Comparison of ENCODE assay signal across 8 cellular contexts in genomic region chr11:9573775-9574555, GRCh38. TPM values are rescaled to one million over a fixed set of nuclear protein-coding genes. Genes with fewer than 3 reads are reported as not detected.
DNase-seq lines count a peak whose midpoint lies in the region; ATAC-seq and TF ChIP-seq lines count a peak whose summit lies in the region.

No MANE protein-coding gene starts in this region.

- no peaks in the 10 kb centered on the region for H3K27me3 Mint-ChIP-seq in activated T-cell treated with anti-CD3 and anti-CD28 coated beads, Interleukin-2, amount 50 U/mL, for 4 hours (ENCODE audit: low read depth)

- H3K4me3 ChIP-seq in BLaER1: peak overlapping the region; percentile 99
- H3K4me3 ChIP-seq in cardiac muscle cell: peak overlapping the region; percentile 53

- no peak for DNase-seq in activated T-cell treated with anti-CD3 and anti-CD28 coated beads, Interleukin-2, amount 50 U/mL, for 4 hours
- peak; percentile 35 to 55 for DNase-seq in cardiac muscle cell (ENCODE audit: low read depth in 1 of 2, low spot score in 1 of 2)
- peak; percentile 71 for DNase-seq in sciatic nerve (ENCODE audit: low spot score)
- no peak for DNase-seq in MV-4-11 (lab: John Stamatoyannopoulos, UW)
- DNase-seq in RKO (ENCODE audit: low spot score): no peak

- no peaks in the 10 kb centered on the region for H3K9me3 ChIP-seq in BLaER1
- no peaks in the 10 kb centered on the region for H3K9me3 ChIP-seq in cardiac muscle cell (ENCODE audit: low read depth)

- TF ChIP-seq CTCF in cardiac muscle cell (IDR thresholded peaks at IDR 0.05; ENCODE audit: low read depth, low read length): no peak

- peak overlapping the region; percentile 97 for H3K9ac ChIP-seq in BLaER1

- peaks cover 24% of the 10 kb centered on the region for H3K36me3 ChIP-seq in BLaER1
- peaks cover 9% of the 10 kb centered on the region for H3K36me3 ChIP-seq in cardiac muscle cell

- H4K20me1 ChIP-seq in BLaER1: peaks cover 47% of the 10 kb centered on the region

- H3K36me3 Mint-ChIP-seq in activated T-cell treated with anti-CD3 and anti-CD28 coated beads, Interleukin-2, amount 50 U/mL, for 4 hours (ENCODE audit: insufficient read depth): peaks cover 22% of the 10 kb centered on the region

- H3K27me3 ChIP-seq in BLaER1 (no peaks in the 10 kb centered on the region), cardiac muscle cell (no peaks in the 10 kb centered on the region)

- peak overlapping the region; percentile 97 for H3K27ac ChIP-seq in BLaER1
- H3K27ac ChIP-seq in cardiac muscle cell: peak overlapping the region; percentile 98

- H3K4me1 Mint-ChIP-seq in activated T-cell treated with anti-CD3 and anti-CD28 coated beads, Interleukin-2, amount 50 U/mL, for 4 hours (ENCODE audit: low read depth): peaks cover 35% of the 10 kb centered on the region

- H3K4me1 ChIP-seq in BLaER1: peaks cover 46% of the 10 kb centered on the region
- peaks cover 20% of the 10 kb centered on the region for H3K4me1 ChIP-seq in cardiac muscle cell (ENCODE audit: low read depth)

- peak overlapping the region; percentile 81 for H3K4me3 Mint-ChIP-seq in activated T-cell treated with anti-CD3 and anti-CD28 coated beads, Interleukin-2, amount 50 U/mL, for 4 hours

- peak overlapping the region; percentile 93 for H3K4me2 ChIP-seq in BLaER1

- no peaks in the 10 kb centered on the region for H3K9me3 Mint-ChIP-seq in activated T-cell treated with anti-CD3 and anti-CD28 coated beads, Interleukin-2, amount 50 U/mL, for 4 hours

- peak; percentile 1 for ATAC-seq in GM18519 (IDR thresholded peaks at IDR 0.05; ENCODE audit: low FRiP score, unreplicated experiment)
- peak; percentile 4 for ATAC-seq in HG03135 (IDR thresholded peaks at IDR 0.05; ENCODE audit: unreplicated experiment)
- ATAC-seq in activated T-cell treated with anti-CD3 and anti-CD28 coated beads, Interleukin-2, amount 50 U/mL, for 4 hours: peak; percentile 46 to 50
- no peak for ATAC-seq in sciatic nerve

- intact Hi-C loops in sciatic nerve (cut with DNase I): loop anchor here (5.0 kb wide), 1 partner anchor 38 kb away; no protein-coding TSS in a partner anchor

RNA-seq across cellular contexts. Expression of gene WEE1, which starts 0.5 kb away (rescaled TPM):
- 10 to 100 TPM; 36.8 to 39.8 (median 38.0) TPM for total RNA-seq in activated T-cell treated with anti-CD3 and anti-CD28 coated beads, Interleukin-2, amount 50 U/mL, for 4 hours
- total RNA-seq in cardiac muscle cell: 63.8 and 95.9 TPM in 2 replicates
- polyA plus RNA-seq in cardiac muscle cell: 92.5 and 118 TPM in 2 replicates
- 13.8 TPM for total RNA-seq in sciatic nerve

Comparison
In these comparisons a context has a peak if more than half of its experiments do, and no peak if none do; other contexts are left out.
1. DNase-seq: peak in cardiac muscle cell (2 of 2) and sciatic nerve (single experiment); none in activated T-cell treated with anti-CD3 and anti-CD28 coated beads, Interleukin-2, amount 50 U/mL, for 4 hours (single experiment), MV-4-11 (single experiment) and RKO (single experiment).